In genomic region chr2:87602118-87602517, GRCh38 we compare ENCODE assay signal across 5 cellular contexts.
DNase-seq lines count a peak whose midpoint lies in the region; ATAC-seq, FAIRE-seq and TF ChIP-seq lines count a peak whose summit lies in the region.
"Not testable (repeated sequence)": the region's sequence is repeated elsewhere in the genome, so short reads cannot be mapped to it uniquely, and the experiment has no call there.

No MANE protein-coding gene starts in this region.

- not testable (repeated sequence) for H3K79me2 ChIP-seq in HepG2 (ENCODE audit: insufficient read depth, low read length)

- CTCF ChIA-PET in Panc1 (lab: Charles Lee); HepG2 (lab: Yijun Ruan, JAX; ENCODE audit: low intra/inter-chr PET ratio, low total read pairs): not testable (repeated sequence)

- not testable (repeated sequence) for H3K4me2 ChIP-seq in HepG2 (ENCODE audit: low read depth, low read length)

- H4K20me1 ChIP-seq in HepG2 (ENCODE audit: insufficient read depth, low read length) = not testable (repeated sequence)

- no CpG with 5 or more reads among the region's 7 CpGs for WGBS in HepG2 (ENCODE audit: low lambda C conversion rate)
- no CpG with 5 or more reads among the region's 7 CpGs for WGBS in right lobe of liver (ENCODE audit: insufficient coverage, low coverage, low lambda C conversion rate, missing lambda C conversion rate)

- BruUV-seq in Panc1 (replicated peaks; lab: Mats Ljungman, UMichigan); HepG2 (replicated peaks; lab: Mats Ljungman, UMichigan): not testable (repeated sequence)

- in situ Hi-C loops in Panc1 (cut with HindIII; ENCODE audit: low pct_unique_long_range_greater_than_20kb, low sequenced_read_pairs); HepG2 (cut with HindIII; ENCODE audit: extremely low pct_ligation_motif_present, low pct_unique_long_range_greater_than_20kb): not testable (repeated sequence)

- FAIRE-seq in HepG2 (lab: Jason Lieb, UNC) = peak; percentile 44

- not testable (repeated sequence) for H3K9ac ChIP-seq in HepG2 (ENCODE audit: insufficient read depth, low read depth, low read length)

- TF ChIP-seq POLR2A in HepG2 (IDR thresholded peaks at IDR 0.05; ENCODE audit: insufficient read depth in 1 of 2, low read depth in 2 of 2, low read length in 2 of 2); right lobe of liver (IDR thresholded peaks at IDR 0.05): not testable (repeated sequence)

- not testable (repeated sequence) for H3K4me1 ChIP-seq in Panc1 (ENCODE audit: control insufficient read depth, insufficient read depth, low read length); HepG2 (ENCODE audit: insufficient read depth, low read length); right lobe of liver

- POLR2A ChIA-PET in Panc1 (lab: Charles Lee); HepG2 (lab: Yijun Ruan, JAX): not testable (repeated sequence)

- not testable (repeated sequence) for DNase-seq in Panc1 (ENCODE audit: low read depth, low spot score); left lobe of liver (ENCODE audit: low spot score); HepG2 (ENCODE audit: low spot score); right lobe of liver; sciatic nerve (ENCODE audit: low spot score)

- intact Hi-C loops in Panc1 (cut with micrococcal nuclease; ENCODE audit: unreplicated experiment); HepG2 (cut with micrococcal nuclease; ENCODE audit: unreplicated experiment); right lobe of liver (cut with DNase I); sciatic nerve (cut with DNase I): not testable (repeated sequence)

- H3K27me3 ChIP-seq in Panc1 (ENCODE audit: control insufficient read depth, insufficient read depth, low read length); HepG2 (ENCODE audit: control insufficient read depth in 1 of 2, insufficient read depth in 2 of 2, low read length in 2 of 2); right lobe of liver: not testable (repeated sequence)

- ATAC-seq in Panc1 (peak; percentile 54; the same call in 1 of the 2 replicates), left lobe of liver (peak; percentile 44), HepG2 (peak; percentile 88), right lobe of liver (peak in 3 of 4 donors; percentile 12 to 58 (median 40)), sciatic nerve (peak; percentile 30)

- not testable (repeated sequence) for TF ChIP-seq CTCF in Panc1 (IDR thresholded peaks at IDR 0.05); HepG2 (CRISPR knock-in tag; IDR thresholded peaks at IDR 0.05); right lobe of liver (IDR thresholded peaks at IDR 0.05)

- not testable (repeated sequence) for H3K27ac ChIP-seq in Panc1 (ENCODE audit: low read length); HepG2 (ENCODE audit: extremely low read length, insufficient read depth, low read length); right lobe of liver

- TF ChIP-seq EP300 in HepG2 (IDR thresholded peaks at IDR 0.05; ENCODE audit: low read depth in 2 of 2, low read length in 2 of 2); HepG2 (CRISPR knock-in tag; IDR thresholded peaks at IDR 0.05; ENCODE audit: borderline replicate concordance): not testable (repeated sequence)

- H3K36me3 ChIP-seq in Panc1 (ENCODE audit: control insufficient read depth, insufficient read depth, low read length); HepG2 (replicated peaks in 1 of 2; ENCODE audit: control insufficient read depth in 1 of 2, insufficient read depth in 2 of 2, low read length in 2 of 2); right lobe of liver: not testable (repeated sequence)

- not testable (repeated sequence) for H3K9me3 ChIP-seq in Panc1 (ENCODE audit: control insufficient read depth, insufficient read depth, low read depth, low read length); HepG2 (ENCODE audit: low read length); right lobe of liver

- TF ChIP-seq RAD21 in HepG2 (CRISPR knock-in tag; IDR thresholded peaks at IDR 0.05) = not testable (repeated sequence)

- not testable (repeated sequence) for H2AFZ ChIP-seq in HepG2 (ENCODE audit: low read length)

- H3K4me3 ChIP-seq in Panc1 (ENCODE audit: low read depth in 2 of 2, low read length in 2 of 2); HepG2 (replicated peaks in 1 of 3; ENCODE audit: insufficient read depth in 1 of 3, low read depth in 2 of 3, low read length in 3 of 3); right lobe of liver: not testable (repeated sequence)

Comparison
In these comparisons a context has a peak if more than half of its experiments do, and no peak if none do; other contexts are left out.
1. ATAC-seq: peak in every context shown above with its lines; median percentile 88 in HepG2; 54 in Panc1; 44 in left lobe of liver; 40 in right lobe of liver; 30 in sciatic nerve.